In the genomic region with DNA sequence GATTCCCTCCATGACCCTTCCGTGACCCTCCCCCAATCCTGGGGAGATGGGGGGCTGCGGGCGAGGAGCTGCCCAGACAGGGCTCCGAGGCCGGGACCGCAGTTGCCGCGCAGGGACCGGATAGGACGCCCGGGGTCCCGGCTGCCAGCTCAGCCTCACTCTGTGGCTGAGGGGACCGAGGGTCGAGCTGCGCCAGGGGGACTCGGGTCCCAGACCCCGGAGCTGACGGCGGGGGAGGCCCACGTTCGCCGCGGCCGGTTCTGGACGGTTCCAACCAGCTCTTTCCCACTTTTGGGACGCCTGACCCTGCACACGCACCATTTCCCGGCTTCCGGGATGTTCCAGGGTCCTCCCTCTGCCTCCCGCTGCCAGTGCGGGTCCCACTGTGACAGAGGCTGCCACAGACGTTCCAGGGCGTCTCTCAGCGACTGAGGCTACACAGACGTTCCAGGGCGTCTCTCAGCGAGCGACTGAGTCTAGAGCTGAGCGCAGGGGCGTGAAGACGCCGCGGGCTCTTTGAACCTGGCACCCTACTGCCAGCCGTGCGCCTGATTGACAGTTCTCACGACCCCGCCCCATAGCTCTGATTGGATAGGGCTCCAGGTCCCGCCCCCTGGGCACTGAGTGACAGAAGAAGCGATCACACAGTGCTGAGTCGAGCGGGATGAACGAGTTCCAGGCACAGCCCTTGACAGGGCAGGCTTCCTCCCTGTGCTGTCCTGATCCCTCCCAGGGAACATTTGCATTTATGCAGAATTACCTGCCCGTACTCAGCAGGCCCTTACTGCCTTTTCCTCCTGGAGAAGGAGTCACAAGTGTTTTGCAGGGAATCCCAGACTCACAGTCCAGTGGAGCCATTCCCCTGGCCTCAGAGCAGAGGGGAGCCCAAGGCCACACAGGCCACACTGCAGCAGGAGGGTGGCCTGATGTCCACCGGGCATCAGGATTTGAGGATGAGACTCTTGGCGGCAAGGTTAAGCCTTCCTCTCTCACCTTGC, we compare ENCODE assay signal across 1 cellular context.
TF ChIP-seq lines count a peak whose summit lies in the region.

TSS of gene ZNF563 (minus strand) at position 472 of the 998 bp plus-strand sequence. CDS start at position 321, 151 bp downstream.

TF ChIP-seq in HepG2, 621 proteins besides CTCF, POLR2A, EP300 and RAD21 (continued from another document and continues in another):
- no peak for TF ChIP-seq ZNF609 (CRISPR knock-in tag; IDR thresholded peaks at IDR 0.05; ENCODE audit: borderline replicate concordance)
- no peak; the same call in 1 of the 2 replicates for TF ChIP-seq ZNF549 (CRISPR knock-in tag; IDR thresholded peaks at IDR 0.05)
- peak; percentile 65; the same call in 1 of the 2 replicates for TF ChIP-seq TFAP4 (IDR thresholded peaks at IDR 0.05; ENCODE audit: borderline replicate concordance, low read depth)
- peak; percentile 66 for TF ChIP-seq ZNF709 (CRISPR knock-in tag; IDR thresholded peaks at IDR 0.05)
- TF ChIP-seq, protein P1, sequence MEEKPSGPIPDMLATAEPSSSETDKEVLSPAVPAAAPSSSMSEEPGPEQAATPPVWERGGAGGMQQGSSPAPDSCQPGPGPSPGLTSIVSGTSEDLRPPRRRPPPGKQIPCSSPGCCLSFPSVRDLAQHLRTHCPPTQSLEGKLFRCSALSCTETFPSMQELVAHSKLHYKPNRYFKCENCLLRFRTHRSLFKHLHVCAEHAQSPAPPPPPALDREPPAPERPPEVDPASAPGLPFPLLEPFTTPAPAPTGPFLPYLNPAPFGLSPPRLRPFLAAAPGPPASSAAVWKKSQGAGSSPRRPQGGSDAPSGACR (CRISPR knock-in tag; IDR thresholded peaks at IDR 0.05) = 0 out of 2 replicates have a peak, but pooled peaks have one; percentile 28
- no peak for TF ChIP-seq SRSF4 (IDR thresholded peaks at IDR 0.05; ENCODE audit: low read depth, low read length, poor library complexity, severe bottlenecking)
- no peak for TF ChIP-seq ISL2 (CRISPR knock-in tag; IDR thresholded peaks at IDR 0.05)
- 0 out of 2 replicates have a peak, but pooled peaks have one; percentile 30 for TF ChIP-seq FIP1L1 (IDR thresholded peaks at IDR 0.05; ENCODE audit: borderline replicate concordance, insufficient read depth, low read depth, low read length)
- TF ChIP-seq TEAD3 (CRISPR knock-in tag; optimal IDR thresholded peaks at IDR 0.05; ENCODE audit: borderline replicate concordance) = peak; percentile 67
- TF ChIP-seq ARNTL (CRISPR knock-in tag; IDR thresholded peaks at IDR 0.05) = no peak
- no peak for TF ChIP-seq ZNF639 (CRISPR knock-in tag; conservative IDR thresholded peaks at IDR 0.05)
- no peak for TF ChIP-seq NFIB (CRISPR knock-in tag; IDR thresholded peaks at IDR 0.05; ENCODE audit: borderline replicate concordance)
- TF ChIP-seq ZNF12 (CRISPR knock-in tag; IDR thresholded peaks at IDR 0.05) = 0 out of 2 replicates have a peak, but pooled peaks have one; percentile 13
- no peak for TF ChIP-seq ZNF460 (CRISPR knock-in tag; IDR thresholded peaks at IDR 0.05; ENCODE audit: borderline replicate concordance)
- no peak for TF ChIP-seq ZNF44 (CRISPR knock-in tag; IDR thresholded peaks at IDR 0.05)
- TF ChIP-seq, protein P2, sequence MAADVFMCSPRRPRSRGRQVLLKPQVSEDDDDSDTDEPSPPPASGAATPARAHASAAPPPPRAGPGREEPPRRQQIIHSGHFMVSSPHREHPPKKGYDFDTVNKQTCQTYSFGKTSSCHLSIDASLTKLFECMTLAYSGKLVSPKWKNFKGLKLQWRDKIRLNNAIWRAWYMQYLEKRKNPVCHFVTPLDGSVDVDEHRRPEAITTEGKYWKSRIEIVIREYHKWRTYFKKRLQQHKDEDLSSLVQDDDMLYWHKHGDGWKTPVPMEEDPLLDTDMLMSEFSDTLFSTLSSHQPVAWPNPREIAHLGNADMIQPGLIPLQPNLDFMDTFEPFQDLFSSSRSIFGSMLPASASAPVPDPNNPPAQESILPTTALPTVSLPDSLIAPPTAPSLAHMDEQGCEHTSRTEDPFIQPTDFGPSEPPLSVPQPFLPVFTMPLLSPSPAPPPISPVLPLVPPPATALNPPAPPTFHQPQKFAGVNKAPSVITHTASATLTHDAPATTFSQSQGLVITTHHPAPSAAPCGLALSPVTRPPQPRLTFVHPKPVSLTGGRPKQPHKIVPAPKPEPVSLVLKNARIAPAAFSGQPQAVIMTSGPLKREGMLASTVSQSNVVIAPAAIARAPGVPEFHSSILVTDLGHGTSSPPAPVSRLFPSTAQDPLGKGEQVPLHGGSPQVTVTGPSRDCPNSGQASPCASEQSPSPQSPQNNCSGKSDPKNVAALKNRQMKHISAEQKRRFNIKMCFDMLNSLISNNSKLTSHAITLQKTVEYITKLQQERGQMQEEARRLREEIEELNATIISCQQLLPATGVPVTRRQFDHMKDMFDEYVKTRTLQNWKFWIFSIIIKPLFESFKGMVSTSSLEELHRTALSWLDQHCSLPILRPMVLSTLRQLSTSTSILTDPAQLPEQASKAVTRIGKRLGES (CRISPR knock-in tag; IDR thresholded peaks at IDR 0.05; ENCODE audit: borderline replicate concordance) = no peak
- no peak for TF ChIP-seq EHMT2 (IDR thresholded peaks at IDR 0.05; ENCODE audit: borderline replicate concordance, low read depth, low read length)
- no peak for TF ChIP-seq SOX5 (CRISPR knock-in tag; IDR thresholded peaks at IDR 0.05; ENCODE audit: borderline replicate concordance)
- TF ChIP-seq EED (CRISPR knock-in tag; IDR thresholded peaks at IDR 0.05) = 0 out of 2 replicates have a peak, but pooled peaks have one; percentile 49
- TF ChIP-seq SNAPC5 (CRISPR knock-in tag; IDR thresholded peaks at IDR 0.05; ENCODE audit: borderline replicate concordance) = no peak
- TF ChIP-seq ZFP90 (CRISPR knock-in tag; IDR thresholded peaks at IDR 0.05; ENCODE audit: borderline replicate concordance) = peak; percentile 85; the same call in 1 of the 2 replicates
- TF ChIP-seq NCOR1 (IDR thresholded peaks at IDR 0.05; ENCODE audit: borderline replicate concordance, low read length) = peak; percentile 35; the same call in 1 of the 2 replicates
- TF ChIP-seq, protein P3, sequence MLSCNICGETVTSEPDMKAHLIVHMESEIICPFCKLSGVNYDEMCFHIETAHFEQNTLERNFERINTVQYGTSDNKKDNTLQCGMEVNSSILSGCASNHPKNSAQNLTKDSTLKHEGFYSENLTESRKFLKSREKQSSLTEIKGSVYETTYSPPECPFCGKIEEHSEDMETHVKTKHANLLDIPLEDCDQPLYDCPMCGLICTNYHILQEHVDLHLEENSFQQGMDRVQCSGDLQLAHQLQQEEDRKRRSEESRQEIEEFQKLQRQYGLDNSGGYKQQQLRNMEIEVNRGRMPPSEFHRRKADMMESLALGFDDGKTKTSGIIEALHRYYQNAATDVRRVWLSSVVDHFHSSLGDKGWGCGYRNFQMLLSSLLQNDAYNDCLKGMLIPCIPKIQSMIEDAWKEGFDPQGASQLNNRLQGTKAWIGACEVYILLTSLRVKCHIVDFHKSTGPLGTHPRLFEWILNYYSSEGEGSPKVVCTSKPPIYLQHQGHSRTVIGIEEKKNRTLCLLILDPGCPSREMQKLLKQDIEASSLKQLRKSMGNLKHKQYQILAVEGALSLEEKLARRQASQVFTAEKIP (CRISPR knock-in tag; IDR thresholded peaks at IDR 0.05; ENCODE audit: borderline replicate concordance) = no peak
- peak; percentile 30; the same call in 1 of the 2 replicates for TF ChIP-seq ZNF747 (CRISPR knock-in tag; IDR thresholded peaks at IDR 0.05; ENCODE audit: borderline replicate concordance)
- TF ChIP-seq RFXAP (CRISPR knock-in tag; IDR thresholded peaks at IDR 0.05; ENCODE audit: borderline replicate concordance) = peak; percentile 5; the same call in 1 of the 2 replicates
- no peak; the same call in none of the 2 replicates for TF ChIP-seq TGIF2 (CRISPR knock-in tag; IDR thresholded peaks at IDR 0.05)
- no peak; the same call in 1 of the 2 replicates for TF ChIP-seq ZNF710 (CRISPR knock-in tag; IDR thresholded peaks at IDR 0.05; ENCODE audit: borderline replicate concordance)
- TF ChIP-seq NFKB2 (CRISPR knock-in tag; IDR thresholded peaks at IDR 0.05; ENCODE audit: borderline replicate concordance) = peak; percentile 75
- peak; percentile 29; the same call in 1 of the 2 replicates for TF ChIP-seq ZNF362 (CRISPR knock-in tag; IDR thresholded peaks at IDR 0.05; ENCODE audit: borderline replicate concordance)
- peak; percentile 60; the same call in 1 of the 2 replicates for TF ChIP-seq SMAD1 (CRISPR knock-in tag; IDR thresholded peaks at IDR 0.05; ENCODE audit: borderline replicate concordance, low read depth)
- TF ChIP-seq SIN3A (IDR thresholded peaks at IDR 0.05; ENCODE audit: borderline replicate concordance, low read depth, low read length) = peak; percentile 80
- TF ChIP-seq ZNF598 (CRISPR knock-in tag; IDR thresholded peaks at IDR 0.05; ENCODE audit: borderline replicate concordance) = peak; percentile 57; the same call in 1 of the 2 replicates
- no peak; the same call in 1 of the 2 replicates for TF ChIP-seq ZNF280B (CRISPR knock-in tag; IDR thresholded peaks at IDR 0.05; ENCODE audit: borderline replicate concordance)
- TF ChIP-seq SIX4 (CRISPR knock-in tag; IDR thresholded peaks at IDR 0.05) = no peak
